8 cellular contexts compared by ENCODE assay signal in the genomic region with DNA sequence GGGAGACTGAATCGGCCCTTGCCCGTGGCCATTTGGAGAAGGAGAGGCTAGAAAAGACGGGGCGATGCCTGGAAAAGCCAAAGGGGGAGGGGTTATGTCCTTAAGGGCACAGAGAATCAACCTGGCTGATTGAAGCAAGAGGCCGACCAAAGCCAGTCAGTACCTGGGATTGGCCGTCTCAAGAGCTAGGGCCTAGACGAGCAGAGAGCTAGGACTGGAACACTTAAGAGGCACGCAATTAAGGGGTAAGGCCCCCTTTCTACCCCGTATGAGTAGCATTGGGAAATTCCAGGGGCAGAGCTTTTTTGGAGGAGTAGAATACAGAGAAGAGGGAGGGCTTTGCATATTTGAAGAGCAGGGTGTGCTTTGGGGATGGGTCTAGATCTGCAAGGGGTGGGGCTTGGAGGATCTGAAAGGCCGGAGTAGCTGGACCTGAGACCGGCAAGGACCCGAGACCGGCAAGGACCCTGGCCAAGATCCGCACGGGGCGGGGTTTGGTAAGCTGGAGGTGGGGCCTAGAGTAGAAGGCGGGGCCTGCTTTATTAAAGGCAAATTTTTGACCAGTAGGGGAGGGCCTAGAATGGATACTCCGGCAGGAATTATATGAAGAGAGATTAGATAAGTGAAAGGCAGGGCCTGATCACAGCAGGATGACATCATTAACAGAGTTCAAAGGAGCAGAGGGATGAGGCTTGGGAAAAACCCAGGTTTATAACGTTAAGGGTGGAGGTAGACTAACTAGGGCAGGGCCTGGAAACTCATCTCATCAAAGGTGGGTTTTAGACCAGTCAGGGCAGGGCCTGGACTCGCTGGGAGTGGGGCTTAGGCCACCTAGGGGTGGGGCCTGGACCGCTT. TPM values are rescaled to one million over a fixed set of nuclear protein-coding genes. Genes with fewer than 3 reads are reported as not detected.
DNase-seq lines count a peak whose midpoint lies in the region; ATAC-seq and TF ChIP-seq lines count a peak whose summit lies in the region.

No MANE protein-coding gene starts in this region.

- no peaks in the 10 kb centered on the region for H3K79me2 ChIP-seq in mammary epithelial cell (ENCODE audit: insufficient read depth, low read length)

- peaks cover 41 to 73% (median 63%) of the 10 kb centered on the region in 10 experiments for H3K4me1 ChIP-seq in BLaER1 treated with 17β-estradiol and CSF1 and Interleukin-3, amounts not matched to agents 10 nM and 100 nM
- no peaks in the 10 kb centered on the region for H3K4me1 ChIP-seq in IMR-90 (ENCODE audit: control insufficient read depth, insufficient read depth, low read length)
- no peaks in the 10 kb centered on the region for H3K4me1 ChIP-seq in mammary epithelial cell (ENCODE audit: insufficient read depth, low read length)
- peaks cover 3% of the 10 kb centered on the region for H3K4me1 ChIP-seq in mucosa of descending colon (ENCODE audit: low read depth)

- 18% methylated on average over 6 of the region's 21 CpGs; no CpG with 5 or more reads in 1 of the 2 experiments for WGBS in IMR-90 (ENCODE audit: extremely low coverage in 2 of 2, insufficient read length in 1 of 2), 2 experiments
- 26% methylated on average over 11 of the region's 21 CpGs for WGBS in mammary epithelial cell (ENCODE audit: low coverage, missing lambda C conversion rate)

- peak overlapping the region in 2 of 11 experiments; percentile 15 to 48; a peak in 1 of 22 replicates for H3K9ac ChIP-seq in BLaER1 treated with 17β-estradiol and CSF1 and Interleukin-3, amounts not matched to agents 10 nM and 100 nM
- H3K9ac ChIP-seq in IMR-90 (ENCODE audit: low read depth, low read length) (no peak overlapping the region), mammary epithelial cell (ENCODE audit: insufficient read depth, low read length) (no peak overlapping the region)

- peak overlapping the region in 5 of 10 experiments; percentile 23 to 51 (median 35); a peak in 10 of 20 replicates for H3K4me3 ChIP-seq in BLaER1 treated with 17β-estradiol and CSF1 and Interleukin-3, amounts not matched to agents 10 nM and 100 nM
- H3K4me3 ChIP-seq in IMR-90 (ENCODE audit: insufficient read depth, low read depth, low read length) = peak overlapping the region; percentile 6; the same call in 1 of the 2 replicates
- H3K4me3 ChIP-seq in mammary epithelial cell (replicated peaks in 1 of 3; ENCODE audit: insufficient read depth in 1 of 3, low read depth in 2 of 3, low read length in 3 of 3) = no peak overlapping the region
- no peak overlapping the region for H3K4me3 ChIP-seq in mucosa of descending colon

- no peak overlapping the region for H2BK5ac ChIP-seq in IMR-90 (ENCODE audit: low read depth, low read length, poor library complexity, severe bottlenecking)

- H3K36me3 ChIP-seq in BLaER1 treated with 17β-estradiol and CSF1 and Interleukin-3, amounts not matched to agents 10 nM and 100 nM = no peaks in the 10 kb centered on the region
- H3K36me3 ChIP-seq in IMR-90 (ENCODE audit: control insufficient read depth, insufficient read depth, low read length) (no peaks in the 10 kb centered on the region), mammary epithelial cell (ENCODE audit: insufficient read depth, low read length) (no peaks in the 10 kb centered on the region), mucosa of descending colon (ENCODE audit: low read depth) (no peaks in the 10 kb centered on the region)

- H4K8ac ChIP-seq in IMR-90 (ENCODE audit: low read depth in 2 of 2, low read length in 2 of 2) = peak overlapping the region in 1 of 2 experiments; percentile 26; a peak in 1 of 4 replicates

- dilution Hi-C loops in IMR-90 (cut with HindIII; ENCODE audit: low sequenced_read_pairs, unreplicated experiment) (no loop called here), mammary epithelial cell (cut with HindIII; ENCODE audit: low sequenced_read_pairs) (no loop called here)

- TF ChIP-seq RAD21 in IMR-90 (IDR thresholded peaks at IDR 0.05; ENCODE audit: low read length) = no peak

- peak overlapping the region; percentile 48 for H2AK9ac ChIP-seq in IMR-90 (replicated peaks; ENCODE audit: low read depth, low read length, poor library complexity)

- POLR2A ChIA-PET in IMR-90 (lab: Charles Lee; ENCODE audit: unreplicated experiment) = interaction anchor here (0.6 kb wide), 2 partner anchors 53 to 193 kb away, joined by 3 to 5 read pairs; no protein-coding TSS in a partner anchor

- no peak overlapping the region for H4K91ac ChIP-seq in IMR-90 (ENCODE audit: insufficient read depth, low read depth, low read length)

- no peak overlapping the region for H2BK20ac ChIP-seq in IMR-90 (ENCODE audit: low read depth, low read length)

- H3K9me1 ChIP-seq in IMR-90 (ENCODE audit: insufficient read depth, low read length) = no peaks in the 10 kb centered on the region

- H2AFZ ChIP-seq in IMR-90 (replicated peaks; ENCODE audit: low read length, poor library complexity) = peak overlapping the region; percentile 86
- no peak overlapping the region for H2AFZ ChIP-seq in mammary epithelial cell (ENCODE audit: low read depth, low read length)

- H4K20me1 ChIP-seq in BLaER1 treated with 17β-estradiol and CSF1 and Interleukin-3, amounts not matched to agents 10 nM and 100 nM = no peaks in the 10 kb centered on the region
- no peaks in the 10 kb centered on the region for H4K20me1 ChIP-seq in IMR-90 (ENCODE audit: insufficient read depth, low read length)
- H4K20me1 ChIP-seq in mammary epithelial cell (ENCODE audit: insufficient read depth, low read length) = no peaks in the 10 kb centered on the region

- DNase-seq in IMR-90 (peak; percentile 19), mammary epithelial cell (peak; percentile 39), mucosa of descending colon (peak in 1 of 3 donors; percentile 32), AG20443 (ENCODE audit: low spot score) (no peak), NCI-H2107 (lab: John Stamatoyannopoulos, UW) (no peak), NCI-H510A treated with DMSO at 0.1 percent for 48 hours (lab: John Stamatoyannopoulos, UW) (no peak)

- H3K4ac ChIP-seq in IMR-90 (ENCODE audit: low read depth, low read length) = no peak overlapping the region

- CTCF ChIA-PET in IMR-90 (lab: Yijun Ruan, JAX) (interaction anchor here (0.8 kb wide), 1 partner anchor 21 kb away, joined by 4 read pairs; no protein-coding TSS in a partner anchor), mammary epithelial cell (lab: Charles Lee; ENCODE audit: low non-redundant PET) (no interaction called here)

- no peak overlapping the region for H3K56ac ChIP-seq in IMR-90 (ENCODE audit: extremely low read depth, insufficient read depth, low read length)

- no TSS peak for BruUV-seq in IMR-90 (replicated peaks; lab: Mats Ljungman, UMichigan)
- no TSS peak for BruUV-seq in mammary epithelial cell (replicated peaks; lab: Mats Ljungman, UMichigan)

- TF ChIP-seq CTCF in IMR-90 (conservative IDR thresholded peaks at IDR 0.05; ENCODE audit: low read depth, low read length) (no peak), mammary epithelial cell (conservative IDR thresholded peaks at IDR 0.05 in 1 of 2, IDR thresholded peaks at IDR 0.05 in 1 of 2; ENCODE audit: extremely low read depth in 1 of 2, insufficient read depth in 1 of 2, low read depth in 1 of 2, low read length in 2 of 2) (no peak), mucosa of descending colon (IDR thresholded peaks at IDR 0.05) (no peak)

- no peak overlapping the region for H2BK120ac ChIP-seq in IMR-90 (ENCODE audit: low read depth, low read length)

- intact Hi-C loops in IMR-90 (cut with micrococcal nuclease) (no loop called here), mammary epithelial cell (cut with micrococcal nuclease) (no loop called here), mucosa of descending colon (cut with DNase I, micrococcal nuclease) (no loop called here)

- H4K5ac ChIP-seq in IMR-90 (ENCODE audit: low read depth, low read length) = no peak overlapping the region

- TF ChIP-seq POLR2A in IMR-90 (IDR thresholded peaks at IDR 0.05; ENCODE audit: low read depth, low read length) = no peak

- H3K27me3 ChIP-seq in BLaER1 treated with 17β-estradiol and CSF1 and Interleukin-3, amounts not matched to agents 10 nM and 100 nM = peaks cover 4 to 35% (median 34%) of the 10 kb centered on the region in 11 experiments; a peak in 20 of 22 replicates
- peaks cover 12% of the 10 kb centered on the region; the same call in 1 of the 2 replicates for H3K27me3 ChIP-seq in IMR-90 (ENCODE audit: control insufficient read depth, insufficient read depth, low read length)
- peaks cover 9% of the 10 kb centered on the region for H3K27me3 ChIP-seq in mammary epithelial cell (ENCODE audit: insufficient read depth, low read length)

- peak overlapping the region in 3 of 11 experiments; percentile 56 to 88 (median 84); a peak in 5 of 22 replicates for H3K27ac ChIP-seq in BLaER1 treated with 17β-estradiol and CSF1 and Interleukin-3, amounts not matched to agents 10 nM and 100 nM
- H3K27ac ChIP-seq in IMR-90 (ENCODE audit: insufficient read depth, low read length) (no peak overlapping the region), mammary epithelial cell (ENCODE audit: insufficient read depth, low read depth, low read length) (no peak overlapping the region)

- no peak overlapping the region; the same call in 1 of the 2 replicates for H2AK5ac ChIP-seq in IMR-90 (ENCODE audit: low read depth, low read length)

- no peak overlapping the region for H2BK15ac ChIP-seq in IMR-90 (ENCODE audit: low read depth, low read length)

- H3K79me1 ChIP-seq in IMR-90 (ENCODE audit: low read depth in 1 of 2, low read length in 2 of 2) = no peaks in the 10 kb centered on the region

- in situ Hi-C loops in IMR-90 (cut with MboI; ENCODE audit: low sequenced_read_pairs) (no loop called here), mammary epithelial cell (cut with MboI; ENCODE audit: low sequenced_read_pairs in 2 of 2) (no loop called here)

- H3K18ac ChIP-seq in IMR-90 (ENCODE audit: low read depth, low read length) = no peak overlapping the region

- H3K9me3 ChIP-seq in BLaER1 treated with 17β-estradiol and CSF1 and Interleukin-3, amounts not matched to agents 10 nM and 100 nM (replicated peaks in 1 of 11) = peaks cover 0 to 6% (median 0%) of the 10 kb centered on the region in 11 experiments; a peak in 1 of 22 replicates
- H3K9me3 ChIP-seq in IMR-90 (ENCODE audit: control insufficient read depth, insufficient read depth, low read length) (no peaks in the 10 kb centered on the region), mammary epithelial cell (replicated peaks; ENCODE audit: insufficient read depth, low read length) (peaks cover 12% of the 10 kb centered on the region), mucosa of descending colon (no peaks in the 10 kb centered on the region)

- ATAC-seq in IMR-90 (ENCODE audit: low read depth) = no peak
- peak; percentile 70 for ATAC-seq in mucosa of descending colon
- no peak for ATAC-seq in activated CD4-positive, CD25-positive, alpha-beta regulatory T cell treated with anti-CD3 and anti-CD28 coated beads, Interleukin-2, amount 50 U/mL, for 24 hours

- H3K23ac ChIP-seq in IMR-90 (ENCODE audit: low read depth, low read length) = no peak overlapping the region

- H3K4me2 ChIP-seq in BLaER1 treated with 17β-estradiol and CSF1 and Interleukin-3, amounts not matched to agents 10 nM and 100 nM = peak overlapping the region; percentile 57 to 92 (median 79)
- H3K4me2 ChIP-seq in IMR-90 (ENCODE audit: low read depth, low read length) (peak overlapping the region; percentile 21; the same call in 1 of the 2 replicates), mammary epithelial cell (ENCODE audit: insufficient read depth, low read depth, low read length) (no peak overlapping the region)

- H3K14ac ChIP-seq in IMR-90 (replicated peaks; ENCODE audit: low read depth, low read length) = no peak overlapping the region

RNA-seq across cellular contexts. Expression of a gene that starts 10.7 kb away (rescaled TPM):
- total RNA-seq in IMR-90 (2012; rRNA removed) = not detected in 2 replicates
- not detected in 2 replicates for polyA plus RNA-seq in IMR-90 (2012; rRNA removed)
- 0.02 and 0.03 TPM in 2 replicates for polyA plus RNA-seq in IMR-90 (2012; cell fraction: cytosol; rRNA removed)
- 0.10 TPM in 1 of 2 replicates, not detected in the other for polyA plus RNA-seq in IMR-90 (2012; cell fraction: nucleus; rRNA removed; ENCODE audit: low replicate concordance)
- total RNA-seq in mammary epithelial cell = not detected
- not detected for polyA plus RNA-seq in mammary epithelial cell
- polyA minus RNA-seq in mammary epithelial cell = not detected
- not detected for total RNA-seq in mucosa of descending colon

RNA-seq across cellular contexts. Expression of a gene that starts 18.0 kb away (rescaled TPM):
- total RNA-seq in IMR-90 (2012; rRNA removed) (not detected in 2 replicates), mammary epithelial cell (not detected), mucosa of descending colon (under 1 TPM in 2 of 3 donors, not detected in 1; 0.07 to 0.09 TPM)
- polyA plus RNA-seq in IMR-90 (2012; rRNA removed) (0.09 and 0.15 TPM in 2 replicates), mammary epithelial cell (not detected)
- 0.04 and 0.08 TPM in 2 replicates for polyA plus RNA-seq in IMR-90 (2012; cell fraction: cytosol; rRNA removed)
- polyA plus RNA-seq in IMR-90 (2012; cell fraction: nucleus; rRNA removed; ENCODE audit: low replicate concordance) = 0.39 and 0.54 TPM in 2 replicates
- polyA minus RNA-seq in mammary epithelial cell = not detected

Comparison
In these comparisons a context has a peak if more than half of its experiments do, and no peak if none do; other contexts are left out.
1. DNase-seq: peak in IMR-90 (single experiment) and mammary epithelial cell (single experiment); none in AG20443 (single experiment), NCI-H2107 (single experiment) and NCI-H510A treated with DMSO at 0.1 percent for 48 hours (single experiment).